ENCODE assay signal across 16 cellular contexts in the genomic region with DNA sequence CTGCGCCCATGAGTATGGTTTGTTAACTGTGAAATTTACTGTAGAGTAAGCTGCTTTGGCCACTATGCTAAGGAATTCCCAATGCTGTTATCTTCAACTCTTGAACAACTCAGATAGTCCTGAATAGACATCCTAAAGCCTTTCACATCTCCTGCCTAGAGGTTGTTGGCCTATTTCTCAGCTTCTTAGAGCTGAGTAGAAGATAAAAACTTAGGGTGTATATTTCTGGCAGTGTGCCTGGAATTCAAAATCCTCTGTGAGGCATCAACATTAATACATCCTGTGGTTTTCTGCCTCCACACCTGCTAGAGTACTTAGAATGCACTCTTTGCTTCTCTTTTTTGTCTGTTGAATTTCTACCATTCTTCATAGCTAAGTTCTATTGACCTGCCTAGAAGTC.
DNase-seq lines count a peak whose midpoint lies in the region; TF ChIP-seq lines count a peak whose summit lies in the region.
"Had no signal": no experiment of that assay in that cellular context is flagged by ENCODE, and none has a peak within 500 bp of the region (broad histone marks: within the 10 kb centered on the region; RNA-seq: fewer than 3 reads in every experiment).

No MANE protein-coding gene starts in this region.

- TF ChIP-seq CTCF in cardiac fibroblast (IDR thresholded peaks at IDR 0.05; ENCODE audit: low read depth, low read length): no peak

- no peak overlapping the region for H3K27ac ChIP-seq in substantia nigra (ENCODE audit: low read depth, low read length, poor library complexity, severe bottlenecking)
- H3K27ac ChIP-seq: A549, cardiac muscle cell, GM23248 had no signal

- DNase-seq in NCI-H2171 treated with DMSO at 0.1 percent for 48 hours (lab: John Stamatoyannopoulos, UW) (peak; percentile 2), NCI-H2171 (lab: John Stamatoyannopoulos, UW) (no peak), NCI-H226 (peak; percentile 98), cardiac fibroblast (ENCODE audit: low read depth in 2 of 2) (peak; percentile 5 to 31), non-pigmented ciliary epithelial cell (ENCODE audit: low read depth) (peak; percentile 14), substantia nigra (lab: John Stamatoyannopoulos, UW) (no peak), NCI-H82 (lab: John Stamatoyannopoulos, UW) (no peak), NCI-H146 treated with DMSO at 0.1 percent for 48 hours (lab: John Stamatoyannopoulos, UW; ENCODE audit: unreplicated experiment) (no peak)
- DNase-seq: activated naive CD4-positive, alpha-beta T cell; GM23248; islet precursor cell; Karpas-422; midbrain; stimulated activated naive CD8-positive, alpha-beta T cell treated with anti-CD3 and anti-CD28 coated beads, Interleukin-15, Interleukin-2, amounts not matched to agents 100 U/mL and 50 U/mL, for 24 hours had no signal

- H3K4me3 ChIP-seq in cardiac fibroblast (replicated peaks in 1 of 2; ENCODE audit: low read depth in 2 of 2, low read length in 2 of 2): no peak overlapping the region
- H3K4me3 ChIP-seq: A549, cardiac muscle cell, GM23248 had no signal

Comparison
In these comparisons a context has a peak if more than half of its experiments do, and no peak if none do; other contexts are left out.
1. DNase-seq: peak in NCI-H2171 treated with DMSO at 0.1 percent for 48 hours (single experiment), NCI-H226 (single experiment), cardiac fibroblast (2 of 2) and non-pigmented ciliary epithelial cell (single experiment); none in NCI-H2171 (single experiment), substantia nigra (0 of 49), NCI-H82 (single experiment) and NCI-H146 treated with DMSO at 0.1 percent for 48 hours (single experiment).